ENCODE assay signal across 15 cellular contexts in the genomic region with DNA sequence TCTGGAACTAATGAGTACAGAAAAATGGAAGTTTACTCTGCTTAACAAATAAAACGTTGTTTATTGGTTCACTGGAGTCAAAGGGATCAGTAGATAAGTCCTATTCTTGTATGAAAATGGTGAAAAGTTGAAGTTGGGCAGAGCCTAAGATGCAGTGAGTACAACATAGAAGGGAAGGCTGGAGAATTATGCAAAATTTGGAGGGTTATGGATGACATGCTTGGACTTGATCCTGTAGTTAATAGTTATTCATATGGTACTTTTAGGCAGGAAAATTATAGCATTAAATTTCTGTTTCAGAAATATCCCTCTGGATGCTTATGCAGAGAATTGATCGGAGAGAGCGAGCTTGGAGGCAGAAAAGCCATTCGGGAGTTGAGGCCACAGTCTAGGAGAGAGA.
"Had no signal": no experiment of that assay in that cellular context is flagged by ENCODE, and none has a peak within 500 bp of the region (broad histone marks: within the 10 kb centered on the region; RNA-seq: fewer than 3 reads in every experiment).

No MANE protein-coding gene starts in this region.

- DNase-seq: dorsolateral prefrontal cortex; effector CD4-positive, alpha-beta T cell; naive B cell; stimulated activated CD4-positive, alpha-beta T cell treated with anti-CD3 and anti-CD28 coated beads, Interleukin-2, amount 100 ng/mL, for 24 hours; stimulated activated CD4-positive, alpha-beta T cell treated with anti-CD3 and anti-CD28 coated beads, Interleukin-4, amount 100 ng/mL, for 24 hours; stimulated activated naive CD4-positive, alpha-beta T cell treated with Interleukin-2 at 50 U/mL for 16 hours; stomach; thyroid gland had no signal

- H3K4me3 Mint-ChIP-seq: naive B cell; natural killer cell treated with Interleukin-12 subunit alpha and Interleukin-12 subunit beta and Interleukin-15 and Interleukin-18, amount 100 ng/mL, for 72 hours; neural progenitor cell; stimulated activated effector memory CD8-positive, alpha-beta T cell treated with anti-CD3 and anti-CD28 coated beads, Interleukin-12 subunit alpha, Interleukin-12 subunit beta, amount 100 ng/mL, for 72 hours; type B pancreatic cell had no signal

- H3K27me3 Mint-ChIP-seq: natural killer cell treated with Interleukin-12 subunit alpha and Interleukin-12 subunit beta and Interleukin-15 and Interleukin-18, amount 100 ng/mL, for 72 hours; type B pancreatic cell had no signal

- ATAC-seq: stimulated activated effector memory CD8-positive, alpha-beta T cell treated with anti-CD3 and anti-CD28 coated beads, Interleukin-12 subunit alpha, Interleukin-12 subunit beta, amount 100 ng/mL, for 72 hours had no signal

- H3K36me3 ChIP-seq: neural progenitor cell, prostate gland, right atrium auricular region, stomach, thyroid gland had no signal

- H3K36me3 Mint-ChIP-seq: naive B cell; natural killer cell treated with Interleukin-12 subunit alpha and Interleukin-12 subunit beta and Interleukin-15 and Interleukin-18, amount 100 ng/mL, for 72 hours; neural progenitor cell; stimulated activated effector memory CD8-positive, alpha-beta T cell treated with anti-CD3 and anti-CD28 coated beads, Interleukin-12 subunit alpha, Interleukin-12 subunit beta, amount 100 ng/mL, for 72 hours; type B pancreatic cell had no signal

- H3K27ac Mint-ChIP-seq: naive B cell; natural killer cell treated with Interleukin-12 subunit alpha and Interleukin-12 subunit beta and Interleukin-15 and Interleukin-18, amount 100 ng/mL, for 72 hours; neural progenitor cell; stimulated activated effector memory CD8-positive, alpha-beta T cell treated with anti-CD3 and anti-CD28 coated beads, Interleukin-12 subunit alpha, Interleukin-12 subunit beta, amount 100 ng/mL, for 72 hours; type B pancreatic cell had no signal

- H3K4me1 ChIP-seq: neural progenitor cell, parathyroid adenoma, prostate gland, thyroid gland had no signal

- H3K9me3 ChIP-seq: prostate gland, right atrium auricular region, stomach, thyroid gland had no signal

- H3K4me1 Mint-ChIP-seq: naive B cell; neural progenitor cell; stimulated activated effector memory CD8-positive, alpha-beta T cell treated with anti-CD3 and anti-CD28 coated beads, Interleukin-12 subunit alpha, Interleukin-12 subunit beta, amount 100 ng/mL, for 72 hours had no signal

- H3K9me3 Mint-ChIP-seq: neural progenitor cell, type B pancreatic cell had no signal

- H3K4me3 ChIP-seq: neural progenitor cell, prostate gland, right atrium auricular region, stomach, thyroid gland had no signal

- H3K27ac ChIP-seq: neural progenitor cell, parathyroid adenoma, prostate gland, right atrium auricular region, stomach, thyroid gland had no signal
